9 cellular contexts compared by ENCODE assay signal in the genomic region with DNA sequence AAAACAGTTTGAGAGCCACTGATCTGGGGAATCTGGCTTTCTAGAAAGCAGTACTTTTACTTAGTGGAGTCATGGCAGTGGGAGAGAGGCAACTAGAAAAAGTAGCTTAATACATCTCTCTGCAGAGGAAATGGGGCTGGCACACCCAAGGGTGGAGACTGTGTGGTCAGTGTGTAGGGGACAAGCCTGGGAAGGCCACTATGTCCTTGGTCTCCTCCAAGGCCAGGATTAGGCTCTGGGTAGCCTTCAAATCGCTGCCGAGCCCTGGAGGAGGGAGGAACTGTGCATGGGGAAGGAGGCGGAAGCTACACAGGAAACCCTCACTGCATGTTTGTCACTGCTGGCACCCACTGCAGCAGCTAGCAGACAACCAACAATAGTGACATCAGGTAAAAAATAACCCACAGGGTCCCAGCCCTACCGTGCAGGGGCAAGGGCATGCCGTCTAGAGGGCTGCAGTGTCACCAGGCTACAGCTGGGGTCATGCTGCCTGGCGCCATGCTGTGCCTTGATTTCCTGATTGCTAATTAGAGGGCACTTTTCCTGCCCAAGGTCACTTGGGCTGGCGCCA. TPM values are rescaled to one million over a fixed set of nuclear protein-coding genes. Genes with fewer than 3 reads are reported as not detected.
DNase-seq lines count a peak whose midpoint lies in the region; ATAC-seq and TF ChIP-seq lines count a peak whose summit lies in the region.
"Had no signal": no experiment of that assay in that cellular context is flagged by ENCODE, and none has a peak within 500 bp of the region (broad histone marks: within the 10 kb centered on the region; RNA-seq: fewer than 3 reads in every experiment).

No MANE protein-coding gene starts in this region.

- H3K4me3 Mint-ChIP-seq in activated T-cell treated with anti-CD3 and anti-CD28 coated beads, Interleukin-2, amount 50 U/mL, for 4 hours, result peak overlapping the region; percentile 78

- POLR2A ChIA-PET in AG04450 (lab: Yijun Ruan, JAX), result interaction anchor here (0.5 to 1.3 kb wide), 5 partner anchors 9 to 35 kb away, joined by 3 to 7 read pairs (median 3); no protein-coding TSS in a partner anchor

- H3K9me3 ChIP-seq in AG04450 (ENCODE audit: control insufficient read depth, insufficient read depth, low read length), result peaks cover 8% of the 10 kb centered on the region
- H3K9me3 ChIP-seq in KOPT-K1 (ENCODE audit: insufficient read depth, low read length, poor library complexity, severe bottlenecking), result no peaks in the 10 kb centered on the region
- no peaks in the 10 kb centered on the region for H3K9me3 ChIP-seq in transverse colon

- no peaks in the 10 kb centered on the region for H3K27me3 ChIP-seq in AG04450 (ENCODE audit: control insufficient read depth, insufficient read depth, low read length)
- H3K27me3 ChIP-seq in transverse colon, result no peaks in the 10 kb centered on the region

- intact Hi-C loops in transverse colon (cut with DNase I; ENCODE audit: low total_unique reads), result no loop called here

- TF ChIP-seq EP300 in transverse colon (IDR thresholded peaks at IDR 0.05; ENCODE audit: low read depth), result no peak

- no peaks in the 10 kb centered on the region for H3K36me3 ChIP-seq in KOPT-K1 (ENCODE audit: insufficient read depth, low read length)
- no peaks in the 10 kb centered on the region for H3K36me3 ChIP-seq in transverse colon

- H3K27me3 Mint-ChIP-seq in activated T-cell treated with anti-CD3 and anti-CD28 coated beads, Interleukin-2, amount 50 U/mL, for 4 hours (ENCODE audit: low read depth), result no peaks in the 10 kb centered on the region

- ATAC-seq in activated T-cell treated with anti-CD3 and anti-CD28 coated beads, Interleukin-2, amount 50 U/mL, for 4 hours, result peak; percentile 13 to 19

- H3K9me3 Mint-ChIP-seq in activated T-cell treated with anti-CD3 and anti-CD28 coated beads, Interleukin-2, amount 50 U/mL, for 4 hours, result peaks cover 4% of the 10 kb centered on the region

- CTCF ChIA-PET in AG04450 (lab: Charles Lee), result interaction anchor here (0.5 to 1.3 kb wide), 4 partner anchors 92 to 445 kb away, joined by 3 to 5 read pairs (median 4); no protein-coding TSS in a partner anchor

- TF ChIP-seq POLR2A in transverse colon (IDR thresholded peaks at IDR 0.05), result no peak

- H3K4me1 ChIP-seq in transverse colon, result peaks cover 0 to 11% (median 5%) of the 10 kb centered on the region in 4 donors

- TF ChIP-seq CTCF in AG04450 (IDR thresholded peaks at IDR 0.05; ENCODE audit: low read depth, low read length) (no peak), transverse colon (IDR thresholded peaks at IDR 0.05) (no peak)

- in situ Hi-C loops in transverse colon (cut with MboI; ENCODE audit: low pct_ligation_motif_present in 1 of 4, low pct_unique_long_range_greater_than_20kb in 1 of 4, low sequenced_read_pairs in 3 of 4), result no loop called here

- no peak overlapping the region for H3K4me3 ChIP-seq in AG04450 (ENCODE audit: low read depth, low read length)
- H3K4me3 ChIP-seq in transverse colon, result no peak overlapping the region

- H3K36me3 Mint-ChIP-seq in activated T-cell treated with anti-CD3 and anti-CD28 coated beads, Interleukin-2, amount 50 U/mL, for 4 hours (ENCODE audit: insufficient read depth), result peaks cover 4% of the 10 kb centered on the region

- WGBS in transverse colon (ENCODE audit: low coverage in 1 of 2), 2 donors, result 20 to 64% methylated on average over 1 to 7 of the region's 7 CpGs

- H3K27ac ChIP-seq in AG04450 (ENCODE audit: low read depth, low read length), result peak overlapping the region; percentile 75
- peak overlapping the region; percentile 67 for H3K27ac ChIP-seq in KOPT-K1 (ENCODE audit: low read depth, low read length, poor library complexity, severe bottlenecking)
- H3K27ac ChIP-seq in transverse colon, result peak overlapping the region; percentile 10 to 66 (median 58)
- H3K27ac ChIP-seq: VCaP had no signal

- DNase-seq in AG04450 (ENCODE audit: low read depth, low spot score), result no peak
- peak; percentile 39 for DNase-seq in activated T-cell treated with anti-CD3 and anti-CD28 coated beads, Interleukin-2, amount 50 U/mL, for 4 hours
- DNase-seq in hepatic stellate cell (ENCODE audit: low spot score), result peak; percentile 48
- peak; percentile 34 for DNase-seq in transverse colon
- no peak for DNase-seq in glomerular visceral epithelial cell (ENCODE audit: extremely low spot score)
- DNase-seq in NCI-H1436 (lab: John Stamatoyannopoulos, UW), result no peak
- no peak for DNase-seq in DMS 273 (lab: John Stamatoyannopoulos, UW; ENCODE audit: unreplicated experiment)

- H3K4me1 Mint-ChIP-seq in activated T-cell treated with anti-CD3 and anti-CD28 coated beads, Interleukin-2, amount 50 U/mL, for 4 hours (ENCODE audit: low read depth), result peaks cover 79% of the 10 kb centered on the region

RNA-seq across cellular contexts. Expression of gene LBH, which starts 34.8 kb away (rescaled TPM):
- 381 and 463 TPM in 2 replicates for polyA plus RNA-seq in AG04450 (2011; rRNA removed)
- polyA minus RNA-seq in AG04450 (2011; rRNA and poly(A)+ RNA removed), result 582 and 710 TPM in 2 replicates
- 100 to 1,000 TPM; 102 to 143 (median 119) TPM for total RNA-seq in activated T-cell treated with anti-CD3 and anti-CD28 coated beads, Interleukin-2, amount 50 U/mL, for 4 hours
- total RNA-seq in transverse colon, result 10 to 100 TPM in 3 of 4 donors, 1 to 10 TPM in 1; 7.0 to 37.8 (median 16.3) TPM

Comparison
In these comparisons a context has a peak if more than half of its experiments do, and no peak if none do; other contexts are left out.
1. DNase-seq: peak in activated T-cell treated with anti-CD3 and anti-CD28 coated beads, Interleukin-2, amount 50 U/mL, for 4 hours (single experiment), hepatic stellate cell (single experiment) and transverse colon (single experiment); none in AG04450 (single experiment), glomerular visceral epithelial cell (single experiment), NCI-H1436 (single experiment) and DMS 273 (single experiment).
2. Peak in every context shown above with its lines, with median percentiles within 50 percentile points of each other: H3K27ac ChIP-seq.